Comparison of ENCODE assay signal across 8 cellular contexts in genomic region chr11:59551651-59552521, GRCh38. TPM values are rescaled to one million over a fixed set of nuclear protein-coding genes. Genes with fewer than 3 reads are reported as not detected.
A peak's percentile ranks its signal among the peaks of the same experiment; 100 is the strongest.
DNase-seq lines count a peak whose midpoint lies in the region; ATAC-seq and TF ChIP-seq lines count a peak whose summit lies in the region.

No MANE protein-coding gene starts in this region.

- POLR2A ChIA-PET in RWPE1 (lab: Yijun Ruan, JAX; ENCODE audit: low non-redundant PET) = interaction anchor here (0.6 kb wide), 1 partner anchor 106 kb away, joined by 3 read pairs; no protein-coding TSS in a partner anchor

- peak overlapping the region; percentile 50 to 71 for H3K4me3 ChIP-seq in ascending aorta
- H3K4me3 ChIP-seq in iPS-18c (ENCODE audit: insufficient read depth, low read depth, low read length) = peak overlapping the region; percentile 64

- peaks cover 33% of the 10 kb centered on the region for H3K4me1 Mint-ChIP-seq in activated CD4-positive, alpha-beta T cell treated with anti-CD3 and anti-CD28 coated beads, Interleukin-2, amount 10 ng/mL, durations not matched to agents 24 days and 14 days

- H3K36me3 Mint-ChIP-seq in activated CD4-positive, alpha-beta T cell treated with anti-CD3 and anti-CD28 coated beads, Interleukin-2, amount 10 ng/mL, durations not matched to agents 24 days and 14 days (ENCODE audit: low read depth) = peaks cover 3% of the 10 kb centered on the region

- no peak for ATAC-seq in HG03045 (IDR thresholded peaks at IDR 0.05; ENCODE audit: unreplicated experiment)

- H3K9me3 ChIP-seq in ascending aorta = no peaks in the 10 kb centered on the region
- H3K9me3 ChIP-seq in iPS-18c (ENCODE audit: control insufficient read depth, insufficient read depth, low read length) = no peaks in the 10 kb centered on the region

- no peaks in the 10 kb centered on the region for H3K27me3 ChIP-seq in ascending aorta

- no peaks in the 10 kb centered on the region for H3K9me3 Mint-ChIP-seq in activated CD4-positive, alpha-beta T cell treated with anti-CD3 and anti-CD28 coated beads, Interleukin-2, amount 10 ng/mL, durations not matched to agents 24 days and 14 days

- H3K4me3 Mint-ChIP-seq in activated CD4-positive, alpha-beta T cell treated with anti-CD3 and anti-CD28 coated beads, Interleukin-2, amount 10 ng/mL, durations not matched to agents 24 days and 14 days = peak overlapping the region; percentile 85

- no peaks in the 10 kb centered on the region for H3K36me3 ChIP-seq in ascending aorta

- CTCF ChIA-PET in RWPE1 (lab: Yijun Ruan, JAX) = interaction anchor here (0.6 kb wide), 1 partner anchor 95 kb away, joined by 3 read pairs; no protein-coding TSS in a partner anchor

- intact Hi-C loops in activated CD4-positive, alpha-beta T cell treated with anti-CD3 and anti-CD28 coated beads, Interleukin-2, amount 10 ng/mL, durations not matched to agents 24 days and 14 days (cut with micrococcal nuclease) = loop anchor here (1.0 to 10.0 kb wide), 4 partner anchors 14 to 973 kb away; partner anchors contain the start of genes FAM111A, MRPL16 and ZFP91
- intact Hi-C loops in ascending aorta (cut with DNase I) = loop anchor here (1.0 to 10.0 kb wide), 5 partner anchors 8 to 1603 kb away; partner anchors contain the start of genes FAM111A, LPXN, OSBP and ZFP91

- peak overlapping the region; percentile 84 to 89 for H3K27ac ChIP-seq in ascending aorta
- H3K27ac ChIP-seq in RWPE1 = no peak overlapping the region

- peaks cover 2 to 4% of the 10 kb centered on the region in 2 donors for H3K4me1 ChIP-seq in ascending aorta

- TF ChIP-seq CTCF in ascending aorta (IDR thresholded peaks at IDR 0.05) = no peak
- no peak for TF ChIP-seq CTCF in RWPE1 (conservative IDR thresholded peaks at IDR 0.05; ENCODE audit: low read depth)

- peaks cover 22% of the 10 kb centered on the region for H3K27me3 Mint-ChIP-seq in activated CD4-positive, alpha-beta T cell treated with anti-CD3 and anti-CD28 coated beads, Interleukin-2, amount 10 ng/mL, durations not matched to agents 24 days and 14 days

- DNase-seq in activated CD4-positive, alpha-beta T cell treated with anti-CD3 and anti-CD28 coated beads, Interleukin-2, amount 10 ng/mL, durations not matched to agents 24 days and 14 days = no peak
- no peak for DNase-seq in activated CD4-positive, alpha-beta T cell treated with anti-CD3 and anti-CD28 coated beads for 4 hours
- DNase-seq in NCI-H510A treated with DMSO at 0.1 percent for 48 hours (lab: John Stamatoyannopoulos, UW) = peak; percentile 59
- no peak for DNase-seq in ascending aorta (ENCODE audit: low spot score in 2 of 2)
- peak; percentile 66 for DNase-seq in smooth muscle cell of the brain vasculature (ENCODE audit: low read depth, low spot score)
- no peak for DNase-seq in RWPE1 (ENCODE audit: low spot score)

- no peak overlapping the region for H3K27ac Mint-ChIP-seq in activated CD4-positive, alpha-beta T cell treated with anti-CD3 and anti-CD28 coated beads, Interleukin-2, amount 10 ng/mL, durations not matched to agents 24 days and 14 days

RNA-seq across cellular contexts. Expression of gene OR4D9, which starts 40.5 kb away (rescaled TPM):
- total RNA-seq in activated CD4-positive, alpha-beta T cell treated with anti-CD3 and anti-CD28 coated beads, Interleukin-2, amount 10 ng/mL, durations not matched to agents 24 days and 14 days = not detected in 2 replicates
- total RNA-seq in ascending aorta = not detected

RNA-seq across cellular contexts. Expression of gene OR4D11, which starts 48.5 kb away (rescaled TPM):
- not detected in 2 replicates for total RNA-seq in activated CD4-positive, alpha-beta T cell treated with anti-CD3 and anti-CD28 coated beads, Interleukin-2, amount 10 ng/mL, durations not matched to agents 24 days and 14 days
- not detected for total RNA-seq in ascending aorta

Comparison
In these comparisons a context has a peak if more than half of its experiments do, and no peak if none do; other contexts are left out.
1. DNase-seq: peak in NCI-H510A treated with DMSO at 0.1 percent for 48 hours (single experiment) and smooth muscle cell of the brain vasculature (single experiment); none in activated CD4-positive, alpha-beta T cell treated with anti-CD3 and anti-CD28 coated beads, Interleukin-2, amount 10 ng/mL, durations not matched to agents 24 days and 14 days (single experiment), activated CD4-positive, alpha-beta T cell treated with anti-CD3 and anti-CD28 coated beads for 4 hours (0 of 2), ascending aorta (0 of 2) and RWPE1 (single experiment).